Comparison of ENCODE assay signal across 8 cellular contexts in the genomic region with DNA sequence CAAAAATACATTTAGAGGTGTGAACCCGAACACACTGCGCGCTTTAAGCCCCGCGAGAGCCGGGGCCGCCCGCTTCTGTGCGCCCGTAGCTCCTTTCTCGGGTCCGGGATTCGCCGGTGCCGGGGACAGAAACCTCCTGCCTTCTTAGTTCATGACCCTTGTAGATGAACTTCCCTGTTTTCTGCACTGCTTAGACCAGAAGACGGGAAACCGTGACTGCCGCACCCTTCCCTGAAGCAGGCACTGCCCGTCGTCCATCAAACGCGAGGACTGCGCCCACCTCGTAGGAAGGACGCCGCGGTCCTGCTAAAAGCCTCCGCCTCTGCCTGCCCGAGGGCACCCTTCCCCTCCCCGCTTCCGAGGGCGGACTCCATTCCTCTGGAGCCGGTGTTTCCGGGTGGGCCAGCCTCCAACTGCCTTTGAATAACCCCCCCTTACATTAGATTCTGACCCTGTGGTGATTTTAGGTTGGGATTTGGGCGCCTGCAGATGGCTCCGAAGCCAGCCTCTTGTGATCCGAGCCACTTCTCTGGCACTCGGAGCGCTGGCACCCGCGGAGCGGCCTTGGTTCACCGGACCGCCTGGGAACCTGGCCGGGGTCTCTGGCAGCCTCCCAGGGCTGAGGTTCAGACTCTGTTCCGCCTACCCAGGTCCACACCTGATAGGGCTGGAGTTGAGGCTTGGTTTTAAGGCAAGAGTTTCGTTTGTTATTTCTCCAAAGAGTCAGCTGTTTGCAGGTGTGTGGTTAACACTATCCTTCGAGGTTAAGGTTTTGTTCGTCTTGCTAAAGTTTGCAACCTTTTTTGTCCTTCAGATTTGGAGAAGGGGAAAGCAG. TPM values are rescaled to one million over a fixed set of nuclear protein-coding genes. Genes with fewer than 3 reads are reported as not detected.
DNase-seq lines count a peak whose midpoint lies in the region; ATAC-seq, FAIRE-seq and TF ChIP-seq lines count a peak whose summit lies in the region.

No MANE protein-coding gene starts in this region.

- TF ChIP-seq POLR2A in HepG2 (IDR thresholded peaks at IDR 0.05; ENCODE audit: insufficient read depth in 1 of 2, low read depth in 2 of 2, low read length in 2 of 2), result no peak

- TF ChIP-seq RAD21 in HepG2 (CRISPR knock-in tag; IDR thresholded peaks at IDR 0.05), result no peak

- peaks cover 39% of the 10 kb centered on the region for H3K79me2 ChIP-seq in HepG2 (ENCODE audit: insufficient read depth, low read length)

- DNase-seq in CD8-positive, alpha-beta T cell, result peak in 4 of 7 experiments; percentile 36 to 69 (median 50)
- peak; percentile 81 for DNase-seq in H7
- no peak for DNase-seq in SK-N-MC (ENCODE audit: low read depth, low spot score)
- DNase-seq in colonic mucosa, result peak; percentile 61
- DNase-seq in HepG2 (ENCODE audit: low spot score), result no peak
- DNase-seq in stimulated activated naive CD4-positive, alpha-beta T cell treated with Interleukin-2 at 50 U/mL for 16 hours (lab: John Stamatoyannopoulos, UW), result peak; percentile 22
- no peak for DNase-seq in AG08396 (ENCODE audit: low spot score)
- DNase-seq in NK-92 (lab: John Stamatoyannopoulos, UW; ENCODE audit: unreplicated experiment), result no peak

- WGBS in HepG2 (ENCODE audit: low lambda C conversion rate), result 93% methylated on average over 38 of the region's 49 CpGs

- no peaks in the 10 kb centered on the region for H3K27me3 Mint-ChIP-seq in CD8-positive, alpha-beta T cell (ENCODE audit: low read depth)

- H3K9me3 Mint-ChIP-seq in CD8-positive, alpha-beta T cell, result no peaks in the 10 kb centered on the region

- no peak overlapping the region for H2AFZ ChIP-seq in HepG2 (ENCODE audit: low read length)

- H3K27ac Mint-ChIP-seq in CD8-positive, alpha-beta T cell, result peak overlapping the region; percentile 91

- H3K9ac ChIP-seq in SK-N-MC (ENCODE audit: insufficient read length) (peak overlapping the region; percentile 76), colonic mucosa (ENCODE audit: low read depth in 2 of 2, low read length in 2 of 2) (peak overlapping the region; percentile 88 to 89), HepG2 (ENCODE audit: insufficient read depth, low read depth, low read length) (peak overlapping the region; percentile 60; the same call in 1 of the 2 replicates)

- CTCF ChIA-PET in CD8-positive, alpha-beta T cell (lab: Charles Lee), result interaction anchor here (0.9 to 5.0 kb wide), 13 partner anchors 17 to 364 kb away, joined by 3 to 42 read pairs (median 4); a partner anchor contains a TSS
- CTCF ChIA-PET in HepG2 (lab: Yijun Ruan, JAX; ENCODE audit: low intra/inter-chr PET ratio, low total read pairs), result no interaction called here

- peaks cover 34% of the 10 kb centered on the region for H3K4me1 ChIP-seq in CD8-positive, alpha-beta T cell (ENCODE audit: insufficient read depth, low read length)
- H3K4me1 ChIP-seq in colonic mucosa (no peaks in the 10 kb centered on the region), HepG2 (ENCODE audit: insufficient read depth, low read length) (peaks cover 74% of the 10 kb centered on the region)

- H3K36me3 Mint-ChIP-seq in CD8-positive, alpha-beta T cell, result peaks cover 7% of the 10 kb centered on the region

- peak; percentile 13 for ATAC-seq in CD8-positive, alpha-beta T cell
- no peak for ATAC-seq in HepG2

- TF ChIP-seq CTCF in CD8-positive, alpha-beta T cell (IDR thresholded peaks at IDR 0.05), result no peak
- TF ChIP-seq CTCF in colonic mucosa (IDR thresholded peaks at IDR 0.05), result no peak
- TF ChIP-seq CTCF in HepG2 (CRISPR knock-in tag; IDR thresholded peaks at IDR 0.05), result no peak

- peak overlapping the region; percentile 76 for H3K4me3 ChIP-seq in CD8-positive, alpha-beta T cell (ENCODE audit: low read depth, low read length)
- H3K4me3 ChIP-seq in H7 (ENCODE audit: insufficient read depth, low read depth, low read length) (peak overlapping the region; percentile 67), SK-N-MC (peak overlapping the region; percentile 85), colonic mucosa (peak overlapping the region; percentile 80), HepG2 (replicated peaks in 1 of 3; ENCODE audit: insufficient read depth in 1 of 3, low read depth in 2 of 3, low read length in 3 of 3) (peak overlapping the region in 2 of 3 experiments; percentile 41 to 94; a peak in 3 of 6 replicates)

- peak overlapping the region; percentile 62 for H3K27ac ChIP-seq in CD8-positive, alpha-beta T cell (ENCODE audit: low read depth, low read length)
- H3K27ac ChIP-seq in SK-N-MC, result peak overlapping the region; percentile 48; the same call in 1 of the 2 replicates
- H3K27ac ChIP-seq in colonic mucosa, result peak overlapping the region; percentile 93
- H3K27ac ChIP-seq in HepG2 (ENCODE audit: extremely low read length, insufficient read depth, low read length), result peak overlapping the region; percentile 72

- TF ChIP-seq EP300 in HepG2 (IDR thresholded peaks at IDR 0.05; ENCODE audit: low read depth in 2 of 2, low read length in 2 of 2), result no peak
- no peak for TF ChIP-seq EP300 in HepG2 (CRISPR knock-in tag; IDR thresholded peaks at IDR 0.05; ENCODE audit: borderline replicate concordance)

- no peaks in the 10 kb centered on the region for H3K36me3 ChIP-seq in CD8-positive, alpha-beta T cell (ENCODE audit: insufficient read depth, low read length)
- H3K36me3 ChIP-seq in H7 (replicated peaks; ENCODE audit: control insufficient read depth, insufficient read depth, low read length), result no peaks in the 10 kb centered on the region
- no peaks in the 10 kb centered on the region for H3K36me3 ChIP-seq in SK-N-MC (ENCODE audit: insufficient read depth, low read length)
- H3K36me3 ChIP-seq in colonic mucosa, result no peaks in the 10 kb centered on the region
- no peaks in the 10 kb centered on the region; a peak in 1 of 5 replicates for H3K36me3 ChIP-seq in HepG2 (replicated peaks in 1 of 2; ENCODE audit: control insufficient read depth in 1 of 2, insufficient read depth in 2 of 2, low read length in 2 of 2)

- no peaks in the 10 kb centered on the region for H3K9me3 ChIP-seq in CD8-positive, alpha-beta T cell (ENCODE audit: low read length)
- H3K9me3 ChIP-seq in SK-N-MC (ENCODE audit: low read depth, low read length), result no peaks in the 10 kb centered on the region
- H3K9me3 ChIP-seq in colonic mucosa, result no peaks in the 10 kb centered on the region
- H3K9me3 ChIP-seq in HepG2 (ENCODE audit: low read length), result no peaks in the 10 kb centered on the region

- POLR2A ChIA-PET in CD8-positive, alpha-beta T cell (lab: Charles Lee), result interaction anchor here (0.8 to 5.8 kb wide), 14 partner anchors 9 to 204 kb away, joined by 3 to 31 read pairs (median 4); a partner anchor contains a TSS
- POLR2A ChIA-PET in HepG2 (lab: Yijun Ruan, JAX), result interaction anchor here (1.2 to 3.8 kb wide), 3 partner anchors 14 to 73 kb away, joined by 4 to 50 read pairs (median 5); a partner anchor contains a TSS

- H4K20me1 ChIP-seq in HepG2 (ENCODE audit: insufficient read depth, low read length), result peaks cover 29% of the 10 kb centered on the region

- peak overlapping the region; percentile 93 for H3K4me3 Mint-ChIP-seq in CD8-positive, alpha-beta T cell

- peaks cover 44% of the 10 kb centered on the region for H3K4me1 Mint-ChIP-seq in CD8-positive, alpha-beta T cell (ENCODE audit: low read depth)

- FAIRE-seq in HepG2 (lab: Jason Lieb, UNC), result no peak

- no TSS peak for BruUV-seq in HepG2 (replicated peaks; lab: Mats Ljungman, UMichigan)

- in situ Hi-C loops in HepG2 (cut with HindIII; ENCODE audit: extremely low pct_ligation_motif_present, low pct_unique_long_range_greater_than_20kb), result no loop called here

- H3K27me3 ChIP-seq in CD8-positive, alpha-beta T cell (ENCODE audit: insufficient read depth, low read length), result no peaks in the 10 kb centered on the region
- H3K27me3 ChIP-seq in H7 (ENCODE audit: control insufficient read depth, insufficient read depth, low read length) (peaks cover 19% of the 10 kb centered on the region), colonic mucosa (no peaks in the 10 kb centered on the region), HepG2 (ENCODE audit: control insufficient read depth in 1 of 2, insufficient read depth in 2 of 2, low read length in 2 of 2) (no peaks in the 10 kb centered on the region; a peak in 1 of 5 replicates)

- intact Hi-C loops in CD8-positive, alpha-beta T cell (cut with DNase I, micrococcal nuclease), result loop anchor here (1.0 to 5.0 kb wide), 12 partner anchors 18 to 1087 kb away; a partner anchor contains a TSS
- intact Hi-C loops in colonic mucosa (cut with DNase I) (no loop called here), HepG2 (cut with micrococcal nuclease; ENCODE audit: unreplicated experiment) (loop anchor here (5.0 kb wide), 1 partner anchor 72 kb away; a partner anchor contains a TSS)

- H3K4me2 ChIP-seq in HepG2 (ENCODE audit: low read depth, low read length), result peak overlapping the region; percentile 64

RNA-seq across cellular contexts. Expression of a gene that starts 1.2 kb away (rescaled TPM):
- total RNA-seq in CD8-positive, alpha-beta T cell, result 10 to 100 TPM; 71.0 to 73.3 TPM
- 117 and 134 TPM in 2 replicates for total RNA-seq in H7 (2014; rRNA removed; shearing (Covaris generic))
- 100 to 1,000 TPM; 218 to 414 TPM for total RNA-seq in colonic mucosa
- 89.4 and 161 TPM in 2 replicates for total RNA-seq in HepG2 (2016; rRNA removed; fragmentation: Illumina TruSeq; extraction: Trizol)
- total RNA-seq in HepG2 (2016; cell fraction: cytosol; rRNA removed; fragmentation: Illumina TruSeq; extraction: Trizol; ENCODE audit: low read depth), result 42.7 and 52.7 TPM in 2 replicates
- total RNA-seq in HepG2 (2016; cell fraction: insoluble cytoplasmic fraction; rRNA removed; fragmentation: Illumina TruSeq; extraction: Trizol), result 93.0 and 159 TPM in 2 replicates
- total RNA-seq in HepG2 (2016; cell fraction: membrane; rRNA removed; fragmentation: Illumina TruSeq; extraction: Trizol), result 72.6 and 73.1 TPM in 2 replicates
- total RNA-seq in HepG2 (2016; cell fraction: nucleus; rRNA removed; fragmentation: Illumina TruSeq; extraction: Trizol), result 137 and 161 TPM in 2 replicates
- polyA plus RNA-seq in HepG2 (2011; rRNA removed), result 700 and 734 TPM in 2 replicates
- 548 and 662 TPM in 2 replicates for polyA plus RNA-seq in HepG2 (2011; cell fraction: cytosol; rRNA removed)
- polyA plus RNA-seq in HepG2 (2011; cell fraction: nucleus; rRNA removed), result 529 and 555 TPM in 2 replicates
- polyA plus RNA-seq in HepG2 (2012), result 435 and 453 TPM in 2 replicates
- polyA plus RNA-seq in HepG2 (2016; cell fraction: cytosol; fragmentation: Illumina TruSeq; extraction: Trizol; ENCODE audit: low read depth), result 22.2 and 24.3 TPM in 2 replicates
- polyA plus RNA-seq in HepG2 (2016; cell fraction: insoluble cytoplasmic fraction; fragmentation: Illumina TruSeq; extraction: Trizol; ENCODE audit: low read depth), result 90.0 and 95.3 TPM in 2 replicates
- 47.9 and 49.9 TPM in 2 replicates for polyA plus RNA-seq in HepG2 (2016; cell fraction: membrane; fragmentation: Illumina TruSeq; extraction: Trizol; ENCODE audit: low read depth)
- 267 and 281 TPM in 2 replicates for polyA plus RNA-seq in HepG2 (2016; cell fraction: nucleus; fragmentation: Illumina TruSeq; extraction: Trizol; ENCODE audit: insufficient read depth, low read depth)
- polyA minus RNA-seq in HepG2 (2011; rRNA and poly(A)+ RNA removed; ENCODE audit: low replicate concordance), result 110 and 581 TPM in 2 replicates
- polyA minus RNA-seq in HepG2 (2011; cell fraction: cytosol; rRNA and poly(A)+ RNA removed), result 491 and 595 TPM in 2 replicates
- polyA minus RNA-seq in HepG2 (2011; cell fraction: nucleus; rRNA and poly(A)+ RNA removed), result 203 and 242 TPM in 2 replicates

RNA-seq across cellular contexts. Expression of a gene that starts 46.0 kb away (rescaled TPM):
- 100 to 1,000 TPM; 234 to 245 TPM for total RNA-seq in CD8-positive, alpha-beta T cell
- 1.4 and 2.4 TPM in 2 replicates for total RNA-seq in H7 (2014; rRNA removed; shearing (Covaris generic))
- total RNA-seq in colonic mucosa (10 to 100 TPM; 13.1 to 27.1 TPM), HepG2 (2016; rRNA removed; fragmentation: Illumina TruSeq; extraction: Trizol) (1.6 and 4.2 TPM in 2 replicates)
- 0.71 and 0.91 TPM in 2 replicates for total RNA-seq in HepG2 (2016; cell fraction: cytosol; rRNA removed; fragmentation: Illumina TruSeq; extraction: Trizol; ENCODE audit: low read depth)
- 2.3 and 3.5 TPM in 2 replicates for total RNA-seq in HepG2 (2016; cell fraction: insoluble cytoplasmic fraction; rRNA removed; fragmentation: Illumina TruSeq; extraction: Trizol)
- total RNA-seq in HepG2 (2016; cell fraction: membrane; rRNA removed; fragmentation: Illumina TruSeq; extraction: Trizol), result 1.2 and 1.9 TPM in 2 replicates
- 6.5 and 6.6 TPM in 2 replicates for total RNA-seq in HepG2 (2016; cell fraction: nucleus; rRNA removed; fragmentation: Illumina TruSeq; extraction: Trizol)
- 18.0 and 26.4 TPM in 2 replicates for polyA plus RNA-seq in HepG2 (2011; rRNA removed)
- 22.3 and 25.2 TPM in 2 replicates for polyA plus RNA-seq in HepG2 (2011; cell fraction: cytosol; rRNA removed)
- polyA plus RNA-seq in HepG2 (2011; cell fraction: nucleus; rRNA removed), result 63.6 and 64.3 TPM in 2 replicates
- 28.1 and 37.9 TPM in 2 replicates for polyA plus RNA-seq in HepG2 (2012)
- polyA plus RNA-seq in HepG2 (2016; cell fraction: cytosol; fragmentation: Illumina TruSeq; extraction: Trizol; ENCODE audit: low read depth), result 0.53 and 1.0 TPM in 2 replicates
- polyA plus RNA-seq in HepG2 (2016; cell fraction: insoluble cytoplasmic fraction; fragmentation: Illumina TruSeq; extraction: Trizol; ENCODE audit: low read depth), result 2.2 and 2.5 TPM in 2 replicates
- 1.3 and 1.5 TPM in 2 replicates for polyA plus RNA-seq in HepG2 (2016; cell fraction: membrane; fragmentation: Illumina TruSeq; extraction: Trizol; ENCODE audit: low read depth)
- 5.9 and 7.0 TPM in 2 replicates for polyA plus RNA-seq in HepG2 (2016; cell fraction: nucleus; fragmentation: Illumina TruSeq; extraction: Trizol; ENCODE audit: insufficient read depth, low read depth)
- 1.4 and 26.8 TPM in 2 replicates for polyA minus RNA-seq in HepG2 (2011; rRNA and poly(A)+ RNA removed; ENCODE audit: low replicate concordance)
- 11.9 and 12.6 TPM in 2 replicates for polyA minus RNA-seq in HepG2 (2011; cell fraction: cytosol; rRNA and poly(A)+ RNA removed)
- 10.0 and 14.7 TPM in 2 replicates for polyA minus RNA-seq in HepG2 (2011; cell fraction: nucleus; rRNA and poly(A)+ RNA removed)

RNA-seq across cellular contexts. Expression of a gene that starts 56.9 kb away (rescaled TPM):
- total RNA-seq in CD8-positive, alpha-beta T cell, result 10 to 100 TPM; 84.7 to 87.3 TPM
- total RNA-seq in H7 (2014; rRNA removed; shearing (Covaris generic)), result 80.8 and 91.1 TPM in 2 replicates
- 10 to 100 TPM; 81.3 to 82.8 TPM for total RNA-seq in colonic mucosa
- total RNA-seq in HepG2 (2016; rRNA removed; fragmentation: Illumina TruSeq; extraction: Trizol), result 92.4 and 111 TPM in 2 replicates
- total RNA-seq in HepG2 (2016; cell fraction: cytosol; rRNA removed; fragmentation: Illumina TruSeq; extraction: Trizol; ENCODE audit: low read depth), result 75.4 and 89.7 TPM in 2 replicates
- 95.7 and 103 TPM in 2 replicates for total RNA-seq in HepG2 (2016; cell fraction: insoluble cytoplasmic fraction; rRNA removed; fragmentation: Illumina TruSeq; extraction: Trizol)
- 169 and 187 TPM in 2 replicates for total RNA-seq in HepG2 (2016; cell fraction: membrane; rRNA removed; fragmentation: Illumina TruSeq; extraction: Trizol)
- total RNA-seq in HepG2 (2016; cell fraction: nucleus; rRNA removed; fragmentation: Illumina TruSeq; extraction: Trizol), result 37.2 and 43.4 TPM in 2 replicates
- polyA plus RNA-seq in HepG2 (2011; rRNA removed), result 46.6 and 51.4 TPM in 2 replicates
- 69.8 and 78.7 TPM in 2 replicates for polyA plus RNA-seq in HepG2 (2011; cell fraction: cytosol; rRNA removed)
- polyA plus RNA-seq in HepG2 (2011; cell fraction: nucleus; rRNA removed), result 23.1 and 24.9 TPM in 2 replicates
- 80.3 and 83.9 TPM in 2 replicates for polyA plus RNA-seq in HepG2 (2012)
- 129 and 158 TPM in 2 replicates for polyA plus RNA-seq in HepG2 (2016; cell fraction: cytosol; fragmentation: Illumina TruSeq; extraction: Trizol; ENCODE audit: low read depth)
- polyA plus RNA-seq in HepG2 (2016; cell fraction: insoluble cytoplasmic fraction; fragmentation: Illumina TruSeq; extraction: Trizol; ENCODE audit: low read depth), result 154 and 159 TPM in 2 replicates
- 228 and 251 TPM in 2 replicates for polyA plus RNA-seq in HepG2 (2016; cell fraction: membrane; fragmentation: Illumina TruSeq; extraction: Trizol; ENCODE audit: low read depth)
- 69.6 and 74.5 TPM in 2 replicates for polyA plus RNA-seq in HepG2 (2016; cell fraction: nucleus; fragmentation: Illumina TruSeq; extraction: Trizol; ENCODE audit: insufficient read depth, low read depth)
- polyA minus RNA-seq in HepG2 (2011; rRNA and poly(A)+ RNA removed; ENCODE audit: low replicate concordance), result 52.3 and 76.3 TPM in 2 replicates
- 36.4 and 40.4 TPM in 2 replicates for polyA minus RNA-seq in HepG2 (2011; cell fraction: cytosol; rRNA and poly(A)+ RNA removed)
- polyA minus RNA-seq in HepG2 (2011; cell fraction: nucleus; rRNA and poly(A)+ RNA removed), result 19.8 and 23.2 TPM in 2 replicates

Comparison
In these comparisons a context has a peak if more than half of its experiments do, and no peak if none do; other contexts are left out.
1. DNase-seq: peak in CD8-positive, alpha-beta T cell (4 of 7), H7 (single experiment), colonic mucosa (single experiment) and stimulated activated naive CD4-positive, alpha-beta T cell treated with Interleukin-2 at 50 U/mL for 16 hours (single experiment); none in SK-N-MC (single experiment), HepG2 (single experiment), AG08396 (single experiment) and NK-92 (single experiment).
2. RNA of a gene that starts 46.0 kb away (total RNA-seq): 234 to 245 TPM in CD8-positive, alpha-beta T cell; 13.1 to 27.1 TPM in colonic mucosa, 0.71 to 6.6 TPM in HepG2 and 1.4 to 2.4 TPM in H7; every median in the first group is over 4 times any median in the second.
3. Peak in every context shown above with its lines, with median percentiles within 50 percentile points of each other: H3K27ac ChIP-seq, H3K4me3 ChIP-seq and H3K9ac ChIP-seq.